In genomic region chr1:228276901-228277490, GRCh38 we compare ENCODE assay signal across 13 cellular contexts.
DNase-seq lines count a peak whose midpoint lies in the region; ATAC-seq, FAIRE-seq and TF ChIP-seq lines count a peak whose summit lies in the region.
"Had no signal": no experiment of that assay in that cellular context is flagged by ENCODE, and none has a peak within 500 bp of the region (broad histone marks: within the 10 kb centered on the region; RNA-seq: fewer than 3 reads in every experiment).

No MANE protein-coding gene starts in this region.

- peaks cover 30% of the 10 kb centered on the region for H3K4me1 Mint-ChIP-seq in stimulated activated memory B cell treated with anti-CD40 and anti-IgM and Interleukin-4, amounts not matched to agents 10 μg/mL and 1 μg/mL and 100 μg/mL, for 72 hours

- no peak overlapping the region for H3K27ac ChIP-seq in kidney (ENCODE audit: low read depth in 2 of 2, low read length in 2 of 2)

- intact Hi-C loops in kidney (cut with DNase I), result no loop called here

- H3K27me3 Mint-ChIP-seq in stimulated activated memory B cell treated with anti-CD40 and anti-IgM and Interleukin-4, amounts not matched to agents 10 μg/mL and 1 μg/mL and 100 μg/mL, for 72 hours, result no peaks in the 10 kb centered on the region

- H3K36me3 Mint-ChIP-seq in stimulated activated memory B cell treated with anti-CD40 and anti-IgM and Interleukin-4, amounts not matched to agents 10 μg/mL and 1 μg/mL and 100 μg/mL, for 72 hours, result peaks cover 6% of the 10 kb centered on the region

- no peak overlapping the region for H3K9ac ChIP-seq in kidney (ENCODE audit: low read length in 2 of 2)

- H3K4me3 ChIP-seq in kidney (ENCODE audit: low read length in 2 of 2), result no peak overlapping the region

- peak overlapping the region; percentile 40 for H3K27ac Mint-ChIP-seq in stimulated activated memory B cell treated with anti-CD40 and anti-IgM and Interleukin-4, amounts not matched to agents 10 μg/mL and 1 μg/mL and 100 μg/mL, for 72 hours

- DNase-seq in activated effector memory CD4-positive, alpha-beta T cell treated with anti-CD3 and anti-CD28 coated beads, Interleukin-2, amount 50 U/mL, for 16 hours, result peak; percentile 54
- DNase-seq in activated effector memory CD4-positive, alpha-beta T cell treated with Interleukin-2 at 50 U/mL for 16 hours, result no peak
- DNase-seq in SK-N-DZ (ENCODE audit: low spot score) (peak; percentile 15), kidney (peak; percentile 74), cortex of kidney (lab: John Stamatoyannopoulos, UW) (no peak), HPDE6-E6E7 (ENCODE audit: extremely low spot score) (no peak)
- DNase-seq: activated CD4-positive, alpha-beta T cell treated with anti-CD3 and anti-CD28 coated beads for 48 hours; DND-41; effector CD8-positive, alpha-beta T cell; NCI-H187; stimulated activated CD4-positive, alpha-beta T cell treated with anti-CD3 and anti-CD28 coated beads, Interleukin-1b, Interleukin-23, amount 100 ng/mL, for 48 hours had no signal

- peak overlapping the region; percentile 81 for H3K4me3 Mint-ChIP-seq in stimulated activated memory B cell treated with anti-CD40 and anti-IgM and Interleukin-4, amounts not matched to agents 10 μg/mL and 1 μg/mL and 100 μg/mL, for 72 hours

- no peaks in the 10 kb centered on the region for H3K36me3 ChIP-seq in kidney (ENCODE audit: control insufficient read depth in 1 of 2, insufficient read depth in 2 of 2, low read length in 2 of 2)

- ATAC-seq in stimulated activated memory B cell treated with anti-CD40 and anti-IgM and Interleukin-4, amounts not matched to agents 10 μg/mL and 1 μg/mL and 100 μg/mL, for 72 hours, result no peak
- no peak for ATAC-seq in HG02763 (IDR thresholded peaks at IDR 0.05; ENCODE audit: unreplicated experiment)

- no peaks in the 10 kb centered on the region for H3K9me3 ChIP-seq in kidney (ENCODE audit: control insufficient read depth in 1 of 2, low read length in 2 of 2)

- FAIRE-seq in kidney (lab: Jason Lieb, UNC), result no peak

- H3K4me1 ChIP-seq in kidney (ENCODE audit: control insufficient read depth in 1 of 2, insufficient read depth in 1 of 2, low read depth in 1 of 2, low read length in 2 of 2), result peaks cover 7% of the 10 kb centered on the region in 2 donors

- H3K9me3 Mint-ChIP-seq in stimulated activated memory B cell treated with anti-CD40 and anti-IgM and Interleukin-4, amounts not matched to agents 10 μg/mL and 1 μg/mL and 100 μg/mL, for 72 hours, result no peaks in the 10 kb centered on the region

- no peak for TF ChIP-seq CTCF in kidney (IDR thresholded peaks at IDR 0.05; ENCODE audit: borderline replicate concordance, extremely low read depth, insufficient read depth)

Comparison
In these comparisons a context has a peak if more than half of its experiments do, and no peak if none do; other contexts are left out.
1. DNase-seq: peak in activated effector memory CD4-positive, alpha-beta T cell treated with anti-CD3 and anti-CD28 coated beads, Interleukin-2, amount 50 U/mL, for 16 hours (single experiment), SK-N-DZ (single experiment) and kidney (single experiment); none in activated effector memory CD4-positive, alpha-beta T cell treated with Interleukin-2 at 50 U/mL for 16 hours (single experiment), cortex of kidney (single experiment) and HPDE6-E6E7 (single experiment).